Comparison of ENCODE assay signal across 8 cellular contexts in genomic region chr6:158799051-158799792, GRCh38. TPM values are rescaled to one million over a fixed set of nuclear protein-coding genes. Genes with fewer than 3 reads are reported as not detected.
A peak's percentile ranks its signal among the peaks of the same experiment; 100 is the strongest.
DNase-seq lines count a peak whose midpoint lies in the region; ATAC-seq and TF ChIP-seq lines count a peak whose summit lies in the region.

No MANE protein-coding gene starts in this region.

- H3K27me3 Mint-ChIP-seq in T-helper 17 cell, result no peaks in the 10 kb centered on the region

- H4K20me1 ChIP-seq in smooth muscle cell (ENCODE audit: low read depth), result peaks cover 92% of the 10 kb centered on the region

- TF ChIP-seq CTCF in smooth muscle cell (IDR thresholded peaks at IDR 0.05; ENCODE audit: borderline replicate concordance, insufficient read depth, poor library complexity, severe bottlenecking), result no peak

- no peak for ATAC-seq in T-helper 17 cell
- ATAC-seq in activated CD4-positive, CD25-positive, alpha-beta regulatory T cell treated with anti-CD3 and anti-CD28 coated beads, Interleukin-2, amount 50 U/mL, for 24 hours, result no peak

- H3K36me3 Mint-ChIP-seq in T-helper 17 cell (ENCODE audit: low read depth), result no peaks in the 10 kb centered on the region

- peak overlapping the region; percentile 21 for H3K4me3 Mint-ChIP-seq in T-helper 17 cell

- peak overlapping the region; percentile 67 for H3K27ac ChIP-seq in smooth muscle cell (ENCODE audit: low read depth)

- H2AFZ ChIP-seq in smooth muscle cell (ENCODE audit: low read depth), result no peak overlapping the region

- WGBS in smooth muscle cell (ENCODE audit: low lambda C conversion rate), result 43% methylated on average over 11 of the region's 11 CpGs

- no peaks in the 10 kb centered on the region for H3K36me3 ChIP-seq in smooth muscle cell (ENCODE audit: low read depth)

- no peak overlapping the region for H3K9ac ChIP-seq in smooth muscle cell (ENCODE audit: low read depth)

- peaks cover 16% of the 10 kb centered on the region for H3K4me1 ChIP-seq in smooth muscle cell (ENCODE audit: low read depth)

- H3F3A ChIP-seq in smooth muscle cell (ENCODE audit: low read depth), result peaks cover 3% of the 10 kb centered on the region

- no peaks in the 10 kb centered on the region for H3K9me3 ChIP-seq in T-helper 17 cell (ENCODE audit: control insufficient read depth, low read length, poor library complexity, severe bottlenecking)
- H3K9me3 ChIP-seq in smooth muscle cell (replicated peaks; ENCODE audit: low read depth), result no peaks in the 10 kb centered on the region

- H3K4me3 ChIP-seq in smooth muscle cell, result no peak overlapping the region

- peaks cover 53% of the 10 kb centered on the region for H3K4me1 Mint-ChIP-seq in T-helper 17 cell

- H3K27ac Mint-ChIP-seq in T-helper 17 cell, result peak overlapping the region; percentile 75

- no peaks in the 10 kb centered on the region for H3K27me3 ChIP-seq in smooth muscle cell (ENCODE audit: low read depth)

- H3K79me2 ChIP-seq in smooth muscle cell (ENCODE audit: low read depth), result peaks cover 73% of the 10 kb centered on the region

- DNase-seq in COLO829 (ENCODE audit: low spot score) (peak; percentile 32), NCI-H1092 (lab: John Stamatoyannopoulos, UW) (peak; percentile 69), T-helper 17 cell (no peak), glomerular visceral epithelial cell (ENCODE audit: extremely low spot score) (peak; percentile 88), smooth muscle cell (lab: John Stamatoyannopoulos, UW; ENCODE audit: unreplicated experiment) (no peak), HuH-7.5 (ENCODE audit: low spot score) (no peak)
- no peak for DNase-seq in NK-92 treated with Interleukin-12 subunit alpha and Interleukin-12 subunit beta, amount 100 ng/mL, for 24 hours (lab: John Stamatoyannopoulos, UW)

- peak overlapping the region; percentile 35 for H3K4me2 ChIP-seq in smooth muscle cell

RNA-seq across cellular contexts. Expression of gene EZR, which starts 19.9 kb away (rescaled TPM):
- total RNA-seq in T-helper 17 cell (100 to 1,000 TPM; 341 to 361 TPM), smooth muscle cell (98.4 and 113 TPM in 2 replicates)
- polyA plus RNA-seq in smooth muscle cell, result 55.0 and 190 TPM in 2 replicates

Comparison
In these comparisons a context has a peak if more than half of its experiments do, and no peak if none do; other contexts are left out.
1. DNase-seq: peak in COLO829 (single experiment), NCI-H1092 (single experiment) and glomerular visceral epithelial cell (single experiment); none in T-helper 17 cell (0 of 3), smooth muscle cell (single experiment), HuH-7.5 (single experiment) and NK-92 treated with Interleukin-12 subunit alpha and Interleukin-12 subunit beta, amount 100 ng/mL, for 24 hours (single experiment).